25 cellular contexts compared by ENCODE assay signal in genomic region chr2:229246334-229246733, GRCh38. TPM values are rescaled to one million over a fixed set of nuclear protein-coding genes. Genes with fewer than 3 reads are reported as not detected.
DNase-seq lines count a peak whose midpoint lies in the region; ATAC-seq and TF ChIP-seq lines count a peak whose summit lies in the region.
"Had no signal": no experiment of that assay in that cellular context is flagged by ENCODE, and none has a peak within 500 bp of the region (broad histone marks: within the 10 kb centered on the region; RNA-seq: fewer than 3 reads in every experiment).

No MANE protein-coding gene starts in this region.

- no peaks in the 10 kb centered on the region for H3K79me2 ChIP-seq in trophoblast cell (ENCODE audit: control insufficient read depth, insufficient read depth, low read length, poor library complexity)

- H3K9me3 ChIP-seq in ascending aorta: peaks cover under 1 to 6% of the 10 kb centered on the region in 2 donors
- peaks cover 2% of the 10 kb centered on the region for H3K9me3 ChIP-seq in trophoblast cell (ENCODE audit: insufficient read depth, low read depth, low read length)

- DNase-seq in ascending aorta (ENCODE audit: low spot score in 2 of 2) (no peak), left lobe of liver (ENCODE audit: low spot score) (no peak), trophoblast cell (peak; percentile 5 to 46), NCI-H2107 treated with DMSO at 0.1 percent for 48 hours (lab: John Stamatoyannopoulos, UW; ENCODE audit: unreplicated experiment) (no peak), sciatic nerve (ENCODE audit: low spot score) (no peak), left cardiac atrium (no peak)
- DNase-seq: 8988T; ACHN; BE2C; C1 segment of cervical spinal cord; CD4-positive, alpha-beta memory T cell; CD4-positive, CD25-positive, alpha-beta regulatory T cell; CD8-positive, alpha-beta memory T cell; COR-L47; DMS 273 treated with DMSO at 0.1 percent for 48 hours; DMS153; DMS53; DMS79; DND-41; EL; GDM1 had no signal

- TF ChIP-seq CTCF in ascending aorta (IDR thresholded peaks at IDR 0.05): no peak

- no CpG with 5 or more reads among the region's 3 CpGs for WGBS in trophoblast cell (ENCODE audit: extremely low coverage, insufficient coverage, insufficient read length)

- no peak overlapping the region for H2BK12ac ChIP-seq in trophoblast cell (ENCODE audit: low read length)

- H3K4me2 ChIP-seq in trophoblast cell (ENCODE audit: low read length): no peak overlapping the region
- H3K4me2 ChIP-seq: BLaER1 had no signal

- H2BK120ac ChIP-seq in trophoblast cell (ENCODE audit: insufficient read depth, low read length, poor library complexity): no peak overlapping the region

- H3K27ac ChIP-seq in ascending aorta (peak overlapping the region; percentile 5 to 16), trophoblast cell (ENCODE audit: low read depth, low read length) (no peak overlapping the region)
- H3K27ac ChIP-seq: BLaER1 had no signal

- intact Hi-C loops in ascending aorta (cut with DNase I): loop anchor here (2.0 to 5.0 kb wide), 2 partner anchors 18 to 84 kb away; no protein-coding TSS in a partner anchor
- intact Hi-C loops in sciatic nerve (cut with DNase I): no loop called here
- intact Hi-C loops in left cardiac atrium (cut with DNase I): no loop called here

- H3K4me1 ChIP-seq in ascending aorta: peaks cover 2 to 46% of the 10 kb centered on the region in 2 donors
- no peaks in the 10 kb centered on the region for H3K4me1 ChIP-seq in trophoblast cell (ENCODE audit: control insufficient read depth in 1 of 2, insufficient read depth in 2 of 2, low read length in 2 of 2)
- H3K4me1 ChIP-seq: BE2C, BLaER1 had no signal

- H3K14ac ChIP-seq in trophoblast cell (ENCODE audit: low read length): no peak overlapping the region

- ATAC-seq in left lobe of liver: peak; percentile 49
- ATAC-seq in sciatic nerve: no peak
- no peak for ATAC-seq in left cardiac atrium
- no peak for ATAC-seq in GM21786 (IDR thresholded peaks at IDR 0.05; ENCODE audit: unreplicated experiment)
- ATAC-seq: GM12878 had no signal

- H3K27me3 ChIP-seq in ascending aorta (no peaks in the 10 kb centered on the region), trophoblast cell (ENCODE audit: insufficient read depth, low read length) (no peaks in the 10 kb centered on the region)
- H3K27me3 ChIP-seq: BE2C, BLaER1 had no signal

- no peaks in the 10 kb centered on the region for H3K36me3 ChIP-seq in ascending aorta
- no peaks in the 10 kb centered on the region for H3K36me3 ChIP-seq in trophoblast cell (ENCODE audit: control insufficient read depth in 1 of 2, insufficient read depth in 2 of 2, low read length in 2 of 2)
- H3K36me3 ChIP-seq: BE2C, BLaER1 had no signal

- H3K23ac ChIP-seq in trophoblast cell (ENCODE audit: low read length): no peak overlapping the region

- no peak overlapping the region for H2AFZ ChIP-seq in trophoblast cell (ENCODE audit: insufficient read depth, low read length, poor library complexity)

- H4K91ac ChIP-seq in trophoblast cell (ENCODE audit: low read depth, low read length): no peak overlapping the region

- no peaks in the 10 kb centered on the region for H3K79me1 ChIP-seq in trophoblast cell (ENCODE audit: low read length)

- no peak overlapping the region for H3K4ac ChIP-seq in trophoblast cell (ENCODE audit: low read depth, low read length)

- no peak overlapping the region for H2AK5ac ChIP-seq in trophoblast cell (ENCODE audit: low read length)

- no peak overlapping the region for H3K18ac ChIP-seq in trophoblast cell (ENCODE audit: low read length)

- H3K4me3 ChIP-seq in ascending aorta: peak overlapping the region in 1 of 2 donors; percentile 14
- no peak overlapping the region for H3K4me3 ChIP-seq in trophoblast cell (ENCODE audit: low read depth, low read length)
- H3K4me3 ChIP-seq: BLaER1, GM12878 had no signal

- no peak overlapping the region for H2BK5ac ChIP-seq in trophoblast cell (ENCODE audit: low read depth, low read length, poor library complexity)

- no peak overlapping the region for H3K9ac ChIP-seq in trophoblast cell (ENCODE audit: low read length)
- H3K9ac ChIP-seq: BLaER1 had no signal

- no peak overlapping the region for H4K12ac ChIP-seq in trophoblast cell (ENCODE audit: low read depth, low read length)

- H4K8ac ChIP-seq in trophoblast cell (ENCODE audit: low read depth, low read length): no peak overlapping the region

RNA-seq across cellular contexts. Expression of gene PID1, which starts 24.8 kb away (rescaled TPM):
- total RNA-seq in ascending aorta (38.4 TPM), left lobe of liver (83.3 TPM), sciatic nerve (24.3 TPM), left cardiac atrium (10 to 100 TPM; 11.3 to 15.1 TPM)
- polyA plus RNA-seq in trophoblast cell (2013): 50.0 and 53.6 TPM in 2 replicates
- total RNA-seq: CD4-positive, CD25-positive, alpha-beta regulatory T cell; CD8-positive, alpha-beta memory T cell; G401; GM12878 had no signal
- polyA plus RNA-seq: CD4-positive, alpha-beta memory T cell; CD8-positive, alpha-beta memory T cell; GM12878 had no signal

Comparison
In these comparisons a context has a peak if more than half of its experiments do, and no peak if none do; other contexts are left out.
1. DNase-seq: peak in trophoblast cell (2 of 2); none in ascending aorta (0 of 2), left lobe of liver (single experiment), NCI-H2107 treated with DMSO at 0.1 percent for 48 hours (single experiment), sciatic nerve (single experiment) and left cardiac atrium (single experiment).